Comparison of ENCODE assay signal across 16 cellular contexts in genomic region chr3:113304856-113305540, GRCh38.
"Had no signal": no experiment of that assay in that cellular context is flagged by ENCODE, and none has a peak within 500 bp of the region (broad histone marks: within the 10 kb centered on the region; RNA-seq: fewer than 3 reads in every experiment).

No MANE protein-coding gene starts in this region.

- H3K9me3 Mint-ChIP-seq: activated B cell treated with CpG ODN at 0.5 μM for 24 hours; activated CD4-positive, alpha-beta T cell treated with anti-CD3 and anti-CD28 coated beads, Interleukin-2, amount 10 ng/mL, durations not matched to agents 7 days and 5 days; activated naive CD4-positive, alpha-beta T cell treated with anti-CD3 and anti-CD28 coated beads, Interleukin-2, amount 10 ng/mL, durations not matched to agents 7 days and 5 days; central memory CD8-positive, alpha-beta T cell; effector memory CD8-positive, alpha-beta T cell; natural killer cell; T-helper 1 cell treated with Interleukin-12 subunit alpha and Interleukin-12 subunit beta and Interleukin-4 antibody, amounts not matched to agents 30 μg/mL and 1 μg/mL, for 36 hours had no signal

- H3K27me3 ChIP-seq: body of pancreas, sigmoid colon, stomach, thyroid gland had no signal

- H3K27ac ChIP-seq: body of pancreas, sigmoid colon, stomach, thyroid gland had no signal

- H3K27ac Mint-ChIP-seq: activated B cell treated with CpG ODN at 0.5 μM for 24 hours; activated CD4-positive, alpha-beta T cell treated with anti-CD3 and anti-CD28 coated beads, Interleukin-2, amount 10 ng/mL, durations not matched to agents 7 days and 5 days; activated naive CD4-positive, alpha-beta T cell treated with anti-CD3 and anti-CD28 coated beads, Interleukin-2, amount 10 ng/mL, durations not matched to agents 7 days and 5 days; natural killer cell; T-helper 1 cell treated with Interleukin-12 subunit alpha and Interleukin-12 subunit beta and Interleukin-4 antibody, amounts not matched to agents 30 μg/mL and 1 μg/mL, for 36 hours had no signal

- H3K4me3 ChIP-seq: body of pancreas, sigmoid colon, stomach, thyroid gland had no signal

- ATAC-seq: body of pancreas; effector memory CD8-positive, alpha-beta T cell; natural killer cell had no signal

- H3K4me1 Mint-ChIP-seq: activated B cell treated with CpG ODN at 0.5 μM for 24 hours; activated CD4-positive, alpha-beta T cell treated with anti-CD3 and anti-CD28 coated beads, Interleukin-2, amount 10 ng/mL, durations not matched to agents 7 days and 5 days; activated naive CD4-positive, alpha-beta T cell treated with anti-CD3 and anti-CD28 coated beads, Interleukin-2, amount 10 ng/mL, durations not matched to agents 7 days and 5 days; central memory CD8-positive, alpha-beta T cell; natural killer cell had no signal

- H3K27me3 Mint-ChIP-seq: activated B cell treated with CpG ODN at 0.5 μM for 24 hours; activated CD4-positive, alpha-beta T cell treated with anti-CD3 and anti-CD28 coated beads, Interleukin-2, amount 10 ng/mL, durations not matched to agents 7 days and 5 days; activated naive CD4-positive, alpha-beta T cell treated with anti-CD3 and anti-CD28 coated beads, Interleukin-2, amount 10 ng/mL, durations not matched to agents 7 days and 5 days; central memory CD8-positive, alpha-beta T cell; effector memory CD8-positive, alpha-beta T cell had no signal

- H3K4me3 Mint-ChIP-seq: activated B cell treated with CpG ODN at 0.5 μM for 24 hours; activated CD4-positive, alpha-beta T cell treated with anti-CD3 and anti-CD28 coated beads, Interleukin-2, amount 10 ng/mL, durations not matched to agents 7 days and 5 days; activated naive CD4-positive, alpha-beta T cell treated with anti-CD3 and anti-CD28 coated beads, Interleukin-2, amount 10 ng/mL, durations not matched to agents 7 days and 5 days; central memory CD8-positive, alpha-beta T cell; effector memory CD8-positive, alpha-beta T cell; natural killer cell; T-helper 1 cell treated with Interleukin-12 subunit alpha and Interleukin-12 subunit beta and Interleukin-4 antibody, amounts not matched to agents 30 μg/mL and 1 μg/mL, for 36 hours had no signal

- H3K9me3 ChIP-seq: body of pancreas, sigmoid colon, stomach, thyroid gland had no signal

- DNase-seq: activated B cell treated with CpG ODN at 0.5 μM for 24 hours; activated CD4-positive, alpha-beta T cell treated with anti-CD3 and anti-CD28 coated beads, Interleukin-2, amount 10 ng/mL, durations not matched to agents 7 days and 5 days; activated CD8-positive, alpha-beta memory T cell treated with anti-CD3 and anti-CD28 coated beads for 24 hours; activated naive CD4-positive, alpha-beta T cell treated with anti-CD3 and anti-CD28 coated beads, Interleukin-2, amount 10 ng/mL, durations not matched to agents 7 days and 5 days; body of pancreas; cortex of kidney; effector memory CD8-positive, alpha-beta T cell; hypothalamus; natural killer cell; sigmoid colon; stimulated activated CD4-positive, alpha-beta T cell treated with anti-CD3 and anti-CD28 coated beads, Interleukin-2, amount 100 ng/mL, for 48 hours; stimulated activated CD8-positive, alpha-beta memory T cell treated with anti-CD3 and anti-CD28 coated beads, Interleukin-4, amount 100 ng/mL, for 48 hours; stomach; thyroid gland had no signal

- H3K4me1 ChIP-seq: body of pancreas, sigmoid colon, stomach, thyroid gland had no signal

- H3K36me3 ChIP-seq: thyroid gland had no signal

- H3K36me3 Mint-ChIP-seq: activated naive CD4-positive, alpha-beta T cell treated with anti-CD3 and anti-CD28 coated beads, Interleukin-2, amount 10 ng/mL, durations not matched to agents 7 days and 5 days; natural killer cell had no signal
